11 cellular contexts compared by ENCODE assay signal in genomic region chr16:14308357-14308723, GRCh38.
DNase-seq lines count a peak whose midpoint lies in the region; ATAC-seq and TF ChIP-seq lines count a peak whose summit lies in the region.
"Had no signal": no experiment of that assay in that cellular context is flagged by ENCODE, and none has a peak within 500 bp of the region (broad histone marks: within the 10 kb centered on the region; RNA-seq: fewer than 3 reads in every experiment).

No MANE protein-coding gene starts in this region.

- no peak overlapping the region for H3K4me2 ChIP-seq in mesenchymal stem cell (ENCODE audit: low read length, poor library complexity, severe bottlenecking)

- H3K4me1 ChIP-seq in heart left ventricle (peaks cover 0 to 69% (median 26%) of the 10 kb centered on the region in 12 donors), mesenchymal stem cell (ENCODE audit: control insufficient read depth, insufficient read depth, low read depth, low read length) (peaks cover 42% of the 10 kb centered on the region), transverse colon (peaks cover 0 to 52% (median 20%) of the 10 kb centered on the region in 4 donors)

- peak overlapping the region in 2 of 3 donors; percentile 73 to 79 for H3K4me3 Mint-ChIP-seq in T-cell
- H3K4me3 Mint-ChIP-seq in activated CD4-positive, alpha-beta memory T cell treated with anti-CD3 and anti-CD28 coated beads for 36 hours = no peak overlapping the region

- CTCF ChIA-PET in T-cell (lab: Charles Lee) = no interaction called here
- CTCF ChIA-PET in activated CD4-positive, alpha-beta memory T cell treated with anti-CD3 and anti-CD28 coated beads for 36 hours (lab: Charles Lee) = no interaction called here

- ATAC-seq in heart left ventricle (no peak), left ventricle myocardium superior (no peak), T-cell (replicated peaks in 1 of 4) (no peak), GM18873 (IDR thresholded peaks at IDR 0.05; ENCODE audit: low FRiP score, unreplicated experiment) (no peak)
- ATAC-seq: natural killer cell treated with Interleukin-12 subunit alpha and Interleukin-12 subunit beta and Interleukin-15 and Interleukin-18, amount 100 ng/mL, for 72 hours had no signal

- H3K27me3 ChIP-seq in heart left ventricle (peaks cover 0 to 10% (median 0%) of the 10 kb centered on the region in 9 donors), mesenchymal stem cell (ENCODE audit: control insufficient read depth in 1 of 2, insufficient read depth in 1 of 2, low read length in 2 of 2) (no peaks in the 10 kb centered on the region), transverse colon (peaks cover 11% of the 10 kb centered on the region)

- H3K36me3 ChIP-seq in heart left ventricle = no peaks in the 10 kb centered on the region
- peaks cover 0 to 10% of the 10 kb centered on the region in 2 experiments for H3K36me3 ChIP-seq in mesenchymal stem cell (ENCODE audit: control insufficient read depth in 1 of 2, insufficient read depth in 2 of 2, low read depth in 1 of 2, low read length in 2 of 2)
- H3K36me3 ChIP-seq in transverse colon = no peaks in the 10 kb centered on the region

- no peak overlapping the region for H3K14ac ChIP-seq in mesenchymal stem cell (ENCODE audit: low read length in 2 of 2)

- H2BK15ac ChIP-seq in mesenchymal stem cell (ENCODE audit: low read depth, poor library complexity, severe bottlenecking) = no peak overlapping the region

- no peaks in the 10 kb centered on the region for H3K79me1 ChIP-seq in mesenchymal stem cell (replicated peaks; ENCODE audit: low read length, poor library complexity, severe bottlenecking)

- in situ Hi-C loops in transverse colon (cut with MboI; ENCODE audit: low pct_ligation_motif_present in 1 of 4, low pct_unique_long_range_greater_than_20kb in 1 of 4, low sequenced_read_pairs in 3 of 4) = loop anchor here in 2 of 4 donors (10.0 kb wide), 1 partner anchor 216 kb away; no protein-coding TSS in a partner anchor

- no peak overlapping the region for H3K4me3 ChIP-seq in heart left ventricle
- H3K4me3 ChIP-seq in mesenchymal stem cell (ENCODE audit: insufficient read depth in 1 of 2, low read depth in 1 of 2, low read length in 2 of 2) = peak overlapping the region in 1 of 2 experiments; percentile 54
- no peak overlapping the region for H3K4me3 ChIP-seq in transverse colon

- H3K9me3 ChIP-seq in heart left ventricle (no peaks in the 10 kb centered on the region), mesenchymal stem cell (ENCODE audit: control insufficient read depth, low read length) (no peaks in the 10 kb centered on the region), transverse colon (no peaks in the 10 kb centered on the region)

- no peak for DNase-seq in heart left ventricle
- no peak for DNase-seq in left ventricle myocardium superior
- DNase-seq in T-cell = no peak
- DNase-seq in mesenchymal stem cell = no peak
- no peak for DNase-seq in transverse colon
- DNase-seq in effector CD8-positive, alpha-beta T cell (lab: John Stamatoyannopoulos, UW) = no peak
- no peak for DNase-seq in activated CD4-positive, alpha-beta memory T cell treated with anti-CD3 and anti-CD28 coated beads for 36 hours
- DNase-seq: activated CD8-positive, alpha-beta memory T cell treated with anti-CD3 and anti-CD28 coated beads, Interleukin-2, amount 50 U/mL, for 48 hours; NCI-H1694 had no signal

- no peak overlapping the region for H2BK5ac ChIP-seq in mesenchymal stem cell (ENCODE audit: low read depth, low read length, poor library complexity, severe bottlenecking)

- 78 to 95% (median 88%) methylated on average over 1 of the region's 1 CpG for WGBS in heart left ventricle, 4 donors
- 96% methylated on average over 1 of the region's 1 CpG for WGBS in mesenchymal stem cell
- 100% methylated on average over 1 of the region's 1 CpG for WGBS in transverse colon (ENCODE audit: low coverage in 1 of 2), 2 donors

- H3K4ac ChIP-seq in mesenchymal stem cell (ENCODE audit: low read depth in 1 of 2, low read length in 2 of 2) = peak overlapping the region in 1 of 2 experiments; percentile 58

- intact Hi-C loops in heart left ventricle (cut with DNase I) (loop anchor here in 4 of 10 donors (5.0 to 10.0 kb wide), 7 partner anchors 46 to 179 kb away; no protein-coding TSS in a partner anchor), left ventricle myocardium superior (cut with micrococcal nuclease) (no loop called here), transverse colon (cut with DNase I; ENCODE audit: low total_unique reads) (no loop called here)
- intact Hi-C loops in activated CD4-positive, alpha-beta memory T cell treated with anti-CD3 and anti-CD28 coated beads for 36 hours (cut with micrococcal nuclease) = loop anchor here (5.0 kb wide), 1 partner anchor 44 kb away; no protein-coding TSS in a partner anchor

- no peaks in the 10 kb centered on the region for H3K36me3 Mint-ChIP-seq in T-cell
- H3K36me3 Mint-ChIP-seq in activated CD4-positive, alpha-beta memory T cell treated with anti-CD3 and anti-CD28 coated beads for 36 hours = no peaks in the 10 kb centered on the region
- H3K36me3 Mint-ChIP-seq: natural killer cell treated with Interleukin-12 subunit alpha and Interleukin-12 subunit beta and Interleukin-15 and Interleukin-18, amount 100 ng/mL, for 72 hours had no signal

- H3K18ac ChIP-seq in mesenchymal stem cell (ENCODE audit: low read depth in 1 of 2, low read length in 2 of 2) = peak overlapping the region in 1 of 2 experiments; percentile 25

- H4K91ac ChIP-seq in mesenchymal stem cell (ENCODE audit: low read length) = no peak overlapping the region

- H3K9me3 Mint-ChIP-seq in T-cell = no peaks in the 10 kb centered on the region
- no peaks in the 10 kb centered on the region for H3K9me3 Mint-ChIP-seq in activated CD4-positive, alpha-beta memory T cell treated with anti-CD3 and anti-CD28 coated beads for 36 hours
- H3K9me3 Mint-ChIP-seq: natural killer cell treated with Interleukin-12 subunit alpha and Interleukin-12 subunit beta and Interleukin-15 and Interleukin-18, amount 100 ng/mL, for 72 hours had no signal

- TF ChIP-seq POLR2A in heart left ventricle (IDR thresholded peaks at IDR 0.05) (no peak), transverse colon (IDR thresholded peaks at IDR 0.05) (no peak)

- peak overlapping the region in 1 of 2 experiments; percentile 79 for H2BK12ac ChIP-seq in mesenchymal stem cell (ENCODE audit: low read length in 2 of 2)

- H2AFZ ChIP-seq in mesenchymal stem cell (ENCODE audit: low read depth, low read length) = no peak overlapping the region

- POLR2A ChIA-PET in T-cell (lab: Charles Lee) = interaction anchor here in 1 of 2 donors (0.5 kb wide), 1 partner anchor 1505 kb away, joined by 3 read pairs; no protein-coding TSS in a partner anchor
- POLR2A ChIA-PET in activated CD4-positive, alpha-beta memory T cell treated with anti-CD3 and anti-CD28 coated beads for 36 hours (lab: Charles Lee) = interaction anchor here (0.7 kb wide), 1 partner anchor 19 kb away, joined by 3 read pairs; no protein-coding TSS in a partner anchor

- peak overlapping the region; percentile 70 for H3K9ac ChIP-seq in mesenchymal stem cell (ENCODE audit: low read length)

- H2AK5ac ChIP-seq in mesenchymal stem cell (ENCODE audit: low read length, severe bottlenecking) = peak overlapping the region; percentile 95

- H3K27ac Mint-ChIP-seq in T-cell = peak overlapping the region in 1 of 2 donors; percentile 95
- no peak overlapping the region for H3K27ac Mint-ChIP-seq in activated CD4-positive, alpha-beta memory T cell treated with anti-CD3 and anti-CD28 coated beads for 36 hours

- TF ChIP-seq CTCF in heart left ventricle (IDR thresholded peaks at IDR 0.05) (no peak), transverse colon (IDR thresholded peaks at IDR 0.05) (no peak)

- no peak overlapping the region for H3K23ac ChIP-seq in mesenchymal stem cell (ENCODE audit: low read length in 2 of 2)

- H3K27ac ChIP-seq in heart left ventricle (peak overlapping the region in 9 of 12 donors; percentile 52 to 78 (median 67)), mesenchymal stem cell (ENCODE audit: low read length, poor library complexity, severe bottlenecking) (no peak overlapping the region), transverse colon (peak overlapping the region in 3 of 4 donors; percentile 12 to 58 (median 53))

- no peak overlapping the region for H4K8ac ChIP-seq in mesenchymal stem cell (ENCODE audit: low read length)

- peaks cover 0 to 9% of the 10 kb centered on the region in 2 donors for H3K27me3 Mint-ChIP-seq in T-cell
- H3K27me3 Mint-ChIP-seq in activated CD4-positive, alpha-beta memory T cell treated with anti-CD3 and anti-CD28 coated beads for 36 hours = peaks cover 1% of the 10 kb centered on the region

- no peak for TF ChIP-seq EP300 in transverse colon (IDR thresholded peaks at IDR 0.05; ENCODE audit: low read depth)

- peaks cover 40 to 45% (median 40%) of the 10 kb centered on the region in 3 donors for H3K4me1 Mint-ChIP-seq in T-cell
- peaks cover 18% of the 10 kb centered on the region for H3K4me1 Mint-ChIP-seq in activated CD4-positive, alpha-beta memory T cell treated with anti-CD3 and anti-CD28 coated beads for 36 hours (ENCODE audit: low read depth)

- H2BK120ac ChIP-seq in mesenchymal stem cell (ENCODE audit: low read depth, low read length) = no peak overlapping the region
